ENCODE assay signal across 8 cellular contexts in genomic region chr14:22070119-22070982, GRCh38.
DNase-seq lines count a peak whose midpoint lies in the region; ATAC-seq and TF ChIP-seq lines count a peak whose summit lies in the region.

No MANE protein-coding gene starts in this region.

- H3K9me2 ChIP-seq in OCI-LY7 (ENCODE audit: insufficient read depth, low read length), result no peaks in the 10 kb centered on the region

- H3K4me1 ChIP-seq in OCI-LY7 (ENCODE audit: insufficient read depth, low read length, poor library complexity, severe bottlenecking) (peaks cover 18% of the 10 kb centered on the region), mesendoderm (ENCODE audit: control insufficient read depth, low read depth, low read length) (no peaks in the 10 kb centered on the region)

- H3K23ac ChIP-seq in mesendoderm (ENCODE audit: low read length), result no peak overlapping the region

- H3K56ac ChIP-seq in mesendoderm (ENCODE audit: low read length), result no peak overlapping the region

- H2BK120ac ChIP-seq in mesendoderm (ENCODE audit: low read depth, low read length), result no peak overlapping the region

- no peaks in the 10 kb centered on the region for H4K20me1 ChIP-seq in OCI-LY7 (ENCODE audit: insufficient read depth, low read length)

- no peak overlapping the region for H4K8ac ChIP-seq in mesendoderm (ENCODE audit: low read depth, low read length)

- H3K36me3 Mint-ChIP-seq in activated naive CD8-positive, alpha-beta T cell treated with anti-CD3 and anti-CD28 coated beads, Interleukin-2, amount 10 ng/mL, durations not matched to agents 7 days and 5 days, result peaks cover 6% of the 10 kb centered on the region

- TF ChIP-seq CTCF in OCI-LY7 (conservative IDR thresholded peaks at IDR 0.05; ENCODE audit: low read length), result no peak

- H3K27ac ChIP-seq in OCI-LY7 (ENCODE audit: low read depth, low read length, poor library complexity, severe bottlenecking) (no peak overlapping the region), mesendoderm (ENCODE audit: low read depth, low read length) (no peak overlapping the region)

- WGBS in mesendoderm (ENCODE audit: extremely low coverage, insufficient coverage, low lambda C conversion rate), result no CpG with 5 or more reads among the region's 12 CpGs

- no peaks in the 10 kb centered on the region for H3K79me1 ChIP-seq in mesendoderm (ENCODE audit: low read length)

- H3K27me3 Mint-ChIP-seq in activated naive CD8-positive, alpha-beta T cell treated with anti-CD3 and anti-CD28 coated beads, Interleukin-2, amount 10 ng/mL, durations not matched to agents 7 days and 5 days, result no peaks in the 10 kb centered on the region

- H3K4me1 Mint-ChIP-seq in activated naive CD8-positive, alpha-beta T cell treated with anti-CD3 and anti-CD28 coated beads, Interleukin-2, amount 10 ng/mL, durations not matched to agents 7 days and 5 days, result peaks cover 23% of the 10 kb centered on the region

- no peak overlapping the region for H3K4ac ChIP-seq in mesendoderm (ENCODE audit: low read depth, low read length)

- H3K36me3 ChIP-seq in OCI-LY7 (ENCODE audit: insufficient read depth, low read length) (no peaks in the 10 kb centered on the region), mesendoderm (ENCODE audit: control insufficient read depth, insufficient read depth, low read length) (no peaks in the 10 kb centered on the region)

- H3K18ac ChIP-seq in mesendoderm (ENCODE audit: low read length), result no peak overlapping the region

- CTCF ChIA-PET in OCI-LY7 (lab: Charles Lee; ENCODE audit: unreplicated experiment), result no interaction called here

- H3K4me2 ChIP-seq in OCI-LY7 (ENCODE audit: low read length) (peak overlapping the region; percentile 45), mesendoderm (ENCODE audit: low read length) (peak overlapping the region; percentile 19)

- peak overlapping the region; percentile 95 for H3K4me3 Mint-ChIP-seq in activated naive CD8-positive, alpha-beta T cell treated with anti-CD3 and anti-CD28 coated beads, Interleukin-2, amount 10 ng/mL, durations not matched to agents 7 days and 5 days

- H2AFZ ChIP-seq in OCI-LY7 (ENCODE audit: low read length), result peak overlapping the region; percentile 51; the same call in 1 of the 2 replicates

- peak; percentile 58 for ATAC-seq in HG02571 (IDR thresholded peaks at IDR 0.05; ENCODE audit: unreplicated experiment)
- ATAC-seq in activated naive CD8-positive, alpha-beta T cell treated with anti-CD3 and anti-CD28 coated beads, Interleukin-2, amount 10 ng/mL, durations not matched to agents 7 days and 5 days (ENCODE audit: low read depth), result peak; percentile 86

- H3K9me3 ChIP-seq in OCI-LY7 (ENCODE audit: low read length), result no peaks in the 10 kb centered on the region

- no TSS peak for BruUV-seq in OCI-LY7 (replicated peaks; lab: Mats Ljungman, UMichigan)

- POLR2A ChIA-PET in OCI-LY7 (lab: Charles Lee), result interaction anchor here (0.7 kb wide), 3 partner anchors 22 to 223 kb away, joined by 3 to 4 read pairs (median 3); no protein-coding TSS in a partner anchor
- POLR2A ChIA-PET in activated naive CD8-positive, alpha-beta T cell treated with anti-CD3 and anti-CD28 coated beads, Interleukin-2, amount 10 ng/mL, durations not matched to agents 7 days and 5 days (lab: Charles Lee), result interaction anchor here (1.0 to 1.7 kb wide), 8 partner anchors 14 to 485 kb away, joined by 3 to 9 read pairs (median 4); no protein-coding TSS in a partner anchor

- H3K27me3 ChIP-seq in mesendoderm (ENCODE audit: insufficient read depth, low read length, poor library complexity), result no peaks in the 10 kb centered on the region

- H3K4me3 ChIP-seq in OCI-LY7 (ENCODE audit: low read depth, low read length, poor library complexity, severe bottlenecking) (peak overlapping the region; percentile 24), mesendoderm (ENCODE audit: low read length) (no peak overlapping the region)

- no peak overlapping the region for H3K9ac ChIP-seq in mesendoderm (ENCODE audit: low read length)

- H3K9me3 Mint-ChIP-seq in activated naive CD8-positive, alpha-beta T cell treated with anti-CD3 and anti-CD28 coated beads, Interleukin-2, amount 10 ng/mL, durations not matched to agents 7 days and 5 days, result no peaks in the 10 kb centered on the region

- H3K79me2 ChIP-seq in OCI-LY7 (ENCODE audit: insufficient read depth, low read depth, low read length) (no peaks in the 10 kb centered on the region), mesendoderm (ENCODE audit: control insufficient read depth, insufficient read depth, low read length) (no peaks in the 10 kb centered on the region)

- no peak overlapping the region for H2AK5ac ChIP-seq in mesendoderm (ENCODE audit: low read length)

- H4K5ac ChIP-seq in mesendoderm (ENCODE audit: low read length), result no peak overlapping the region

- peak overlapping the region; percentile 97 for H3K27ac Mint-ChIP-seq in activated naive CD8-positive, alpha-beta T cell treated with anti-CD3 and anti-CD28 coated beads, Interleukin-2, amount 10 ng/mL, durations not matched to agents 7 days and 5 days

- intact Hi-C loops in OCI-LY7 (cut with micrococcal nuclease; ENCODE audit: unreplicated experiment), result no loop called here

- H2BK5ac ChIP-seq in mesendoderm (ENCODE audit: low read length), result no peak overlapping the region

- DNase-seq in GDM1 (lab: John Stamatoyannopoulos, UW), result peak; percentile 66
- DNase-seq in OCI-LY7 (ENCODE audit: low spot score), result peak; percentile 18
- peak; percentile 49 for DNase-seq in activated naive CD8-positive, alpha-beta T cell treated with anti-CD3 and anti-CD28 coated beads, Interleukin-2, amount 10 ng/mL, durations not matched to agents 7 days and 5 days
- peak; percentile 61 for DNase-seq in mesendoderm
- no peak for DNase-seq in occipital lobe (lab: John Stamatoyannopoulos, UW)
- DNase-seq in NCI-H526 treated with DMSO at 0.1 percent for 48 hours (lab: John Stamatoyannopoulos, UW), result no peak
- DNase-seq in DMS114 treated with DMSO at 0.1 percent for 48 hours (lab: John Stamatoyannopoulos, UW; ENCODE audit: unreplicated experiment), result no peak

- no peak overlapping the region for H2BK15ac ChIP-seq in mesendoderm (replicated peaks; ENCODE audit: low read depth)

Comparison
In these comparisons a context has a peak if more than half of its experiments do, and no peak if none do; other contexts are left out.
1. DNase-seq: peak in GDM1 (single experiment), OCI-LY7 (single experiment), activated naive CD8-positive, alpha-beta T cell treated with anti-CD3 and anti-CD28 coated beads, Interleukin-2, amount 10 ng/mL, durations not matched to agents 7 days and 5 days (single experiment) and mesendoderm (single experiment); none in occipital lobe (single experiment), NCI-H526 treated with DMSO at 0.1 percent for 48 hours (single experiment) and DMS114 treated with DMSO at 0.1 percent for 48 hours (single experiment).